Comparison of ENCODE assay signal across 8 cellular contexts in the genomic region with DNA sequence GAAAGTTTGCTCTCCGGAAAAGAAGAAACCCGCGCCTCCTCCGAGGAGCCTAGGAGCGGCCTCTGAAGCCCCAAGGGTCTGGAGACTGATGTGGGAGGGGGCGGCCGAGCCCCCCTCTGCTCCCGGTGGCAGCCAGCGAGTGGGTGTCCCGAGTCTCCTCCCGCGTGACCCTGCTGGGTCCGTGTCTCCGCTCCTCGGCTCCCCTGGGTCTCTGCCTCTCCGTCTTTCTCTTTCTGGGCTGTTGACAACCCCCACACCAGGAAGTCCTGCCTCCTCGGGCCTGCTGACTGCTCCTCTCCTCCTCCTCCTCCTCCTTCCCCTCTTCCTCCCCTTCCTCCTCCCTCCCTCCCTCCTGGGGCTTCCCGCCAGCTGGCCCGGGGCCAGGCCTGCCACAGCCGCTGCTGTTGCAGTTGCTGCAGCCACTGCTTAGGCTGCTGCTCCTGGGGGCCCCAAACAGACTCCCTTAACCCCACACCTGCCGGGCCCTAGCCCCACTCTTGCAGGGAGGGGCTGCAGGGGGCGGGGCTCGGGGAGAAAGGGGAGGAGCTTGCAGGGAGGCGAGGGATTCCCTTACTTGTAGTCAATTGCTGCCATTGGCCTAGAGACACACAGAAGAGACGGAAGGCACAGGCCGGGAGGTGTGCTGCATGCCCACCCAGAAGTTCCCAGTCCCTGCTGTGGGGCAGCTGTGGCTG. TPM values are rescaled to one million over a fixed set of nuclear protein-coding genes. Genes with fewer than 3 reads are reported as not detected.
A peak's percentile ranks its signal among the peaks of the same experiment; 100 is the strongest.
DNase-seq lines count a peak whose midpoint lies in the region; ATAC-seq and TF ChIP-seq lines count a peak whose summit lies in the region.

Gene TSC22D4 (minus strand): TSS at position 249 of the 695 bp plus-strand sequence. CDS start 1,176 bp downstream, outside the sequence.

- peak within 1 kb of the TSS; percentile 76 for H2AFZ ChIP-seq in GM23338

- no peaks in the 10 kb centered on the region for H3K36me3 ChIP-seq in GM23338 (ENCODE audit: insufficient read depth)

- H3K4me3 Mint-ChIP-seq in GM23338: peak within 1 kb of the TSS; percentile 94
- H3K4me3 Mint-ChIP-seq in natural killer cell treated with Interleukin-12 subunit alpha and Interleukin-12 subunit beta and Interleukin-15 and Interleukin-18, amount 100 ng/mL, for 72 hours: peak within 1 kb of the TSS; percentile 100

- H3K79me2 ChIP-seq in GM23338 (replicated peaks; ENCODE audit: insufficient read depth): no peaks in the 10 kb centered on the region; the same call in 1 of the 2 replicates

- H4K20me1 ChIP-seq in GM23338 (replicated peaks; ENCODE audit: insufficient read depth): no peaks in the 10 kb centered on the region; the same call in 1 of the 2 replicates

- peak; percentile 74 for DNase-seq in DMS79 treated with DMSO at 0.1 percent for 48 hours (lab: John Stamatoyannopoulos, UW)
- peak; percentile 93 for DNase-seq in GM23338 (ENCODE audit: low spot score)
- DNase-seq in M059J (ENCODE audit: low read depth): peak; percentile 92
- peak; percentile 88 for DNase-seq in SHP77 treated with DMSO at 0.1 percent for 48 hours (lab: John Stamatoyannopoulos, UW)
- DNase-seq in activated effector memory CD4-positive, alpha-beta T cell treated with Interleukin-2 at 50 U/mL for 16 hours: peak; percentile 91
- DNase-seq in fibroblast of pulmonary artery (ENCODE audit: low read depth): peak; percentile 96
- DNase-seq in natural killer cell treated with Interleukin-12 subunit alpha and Interleukin-12 subunit beta and Interleukin-15 and Interleukin-18, amount 100 ng/mL, for 72 hours (ENCODE audit: low spot score): peak; percentile 95
- DNase-seq in stimulated activated naive CD4-positive, alpha-beta T cell (lab: John Stamatoyannopoulos, UW): peak; percentile 87 to 95 (median 93)

- H3K27ac ChIP-seq in GM23338 (ENCODE audit: low read depth): no peak within 1 kb of the TSS

- peaks cover 28% of the 10 kb centered on the region for H3K4me1 Mint-ChIP-seq in GM23338
- H3K4me1 Mint-ChIP-seq in natural killer cell treated with Interleukin-12 subunit alpha and Interleukin-12 subunit beta and Interleukin-15 and Interleukin-18, amount 100 ng/mL, for 72 hours (ENCODE audit: low read depth in 2 of 2): peaks cover 25 to 35% of the 10 kb centered on the region in 2 donors

- H3K27ac Mint-ChIP-seq in GM23338: peak within 1 kb of the TSS; percentile 92
- peak within 1 kb of the TSS; percentile 71 to 92 for H3K27ac Mint-ChIP-seq in natural killer cell treated with Interleukin-12 subunit alpha and Interleukin-12 subunit beta and Interleukin-15 and Interleukin-18, amount 100 ng/mL, for 72 hours

- no peaks in the 10 kb centered on the region for H3K9me2 ChIP-seq in GM23338 (ENCODE audit: insufficient read depth)

- H3K36me3 Mint-ChIP-seq in GM23338 (ENCODE audit: low read depth): no peaks in the 10 kb centered on the region; the same call in 2 of the 3 replicates
- peaks cover 13% of the 10 kb centered on the region for H3K36me3 Mint-ChIP-seq in natural killer cell treated with Interleukin-12 subunit alpha and Interleukin-12 subunit beta and Interleukin-15 and Interleukin-18, amount 100 ng/mL, for 72 hours

- peaks cover 20% of the 10 kb centered on the region for H3K4me1 ChIP-seq in GM23338 (ENCODE audit: insufficient read depth)

- ATAC-seq in GM23338: peak; percentile 67
- ATAC-seq in natural killer cell treated with Interleukin-12 subunit alpha and Interleukin-12 subunit beta and Interleukin-15 and Interleukin-18, amount 100 ng/mL, for 72 hours: peak; percentile 88 to 93

- TF ChIP-seq CTCF in GM23338 (conservative IDR thresholded peaks at IDR 0.05; ENCODE audit: low read depth in 2 of 2): no peak
- TF ChIP-seq CTCF in fibroblast of pulmonary artery (IDR thresholded peaks at IDR 0.05; ENCODE audit: low read length, missing control alignments): no peak

- peaks cover 13% of the 10 kb centered on the region for H3K27me3 Mint-ChIP-seq in GM23338 (ENCODE audit: insufficient read depth, low read depth, poor library complexity)
- H3K27me3 Mint-ChIP-seq in natural killer cell treated with Interleukin-12 subunit alpha and Interleukin-12 subunit beta and Interleukin-15 and Interleukin-18, amount 100 ng/mL, for 72 hours: no peaks in the 10 kb centered on the region

- peaks cover 2% of the 10 kb centered on the region; the same call in 1 of the 2 replicates for H3F3A ChIP-seq in GM23338 (replicated peaks; ENCODE audit: low read depth)

- H3K4me3 ChIP-seq in GM23338 (peak within 1 kb of the TSS; percentile 90), fibroblast of pulmonary artery (replicated peaks; ENCODE audit: low read depth, low read length) (peak within 1 kb of the TSS; percentile 93)

- no peaks in the 10 kb centered on the region for H3K27me3 ChIP-seq in GM23338 (ENCODE audit: insufficient read depth)

- H3K4me2 ChIP-seq in GM23338: peak within 1 kb of the TSS; percentile 93

- H3K9me3 Mint-ChIP-seq in GM23338: no peaks in the 10 kb centered on the region; the same call in 1 of the 3 replicates
- H3K9me3 Mint-ChIP-seq in natural killer cell treated with Interleukin-12 subunit alpha and Interleukin-12 subunit beta and Interleukin-15 and Interleukin-18, amount 100 ng/mL, for 72 hours: no peaks in the 10 kb centered on the region

TF ChIP-seq in GM23338, 12 proteins besides CTCF, POLR2A, EP300 and RAD21:
- TF ChIP-seq POLR2AphosphoS5 (IDR thresholded peaks at IDR 0.05; ENCODE audit: low read depth) (peak; percentile 64), ETS1 (IDR thresholded peaks at IDR 0.05) (0 out of 2 replicates have a peak, but pooled peaks have one; percentile 5), CREB1 (CRISPR knock-in tag; IDR thresholded peaks at IDR 0.05; ENCODE audit: low read depth) (0 out of 2 replicates have a peak, but pooled peaks have one; percentile 12)
- TF ChIP-seq, protein P1, sequence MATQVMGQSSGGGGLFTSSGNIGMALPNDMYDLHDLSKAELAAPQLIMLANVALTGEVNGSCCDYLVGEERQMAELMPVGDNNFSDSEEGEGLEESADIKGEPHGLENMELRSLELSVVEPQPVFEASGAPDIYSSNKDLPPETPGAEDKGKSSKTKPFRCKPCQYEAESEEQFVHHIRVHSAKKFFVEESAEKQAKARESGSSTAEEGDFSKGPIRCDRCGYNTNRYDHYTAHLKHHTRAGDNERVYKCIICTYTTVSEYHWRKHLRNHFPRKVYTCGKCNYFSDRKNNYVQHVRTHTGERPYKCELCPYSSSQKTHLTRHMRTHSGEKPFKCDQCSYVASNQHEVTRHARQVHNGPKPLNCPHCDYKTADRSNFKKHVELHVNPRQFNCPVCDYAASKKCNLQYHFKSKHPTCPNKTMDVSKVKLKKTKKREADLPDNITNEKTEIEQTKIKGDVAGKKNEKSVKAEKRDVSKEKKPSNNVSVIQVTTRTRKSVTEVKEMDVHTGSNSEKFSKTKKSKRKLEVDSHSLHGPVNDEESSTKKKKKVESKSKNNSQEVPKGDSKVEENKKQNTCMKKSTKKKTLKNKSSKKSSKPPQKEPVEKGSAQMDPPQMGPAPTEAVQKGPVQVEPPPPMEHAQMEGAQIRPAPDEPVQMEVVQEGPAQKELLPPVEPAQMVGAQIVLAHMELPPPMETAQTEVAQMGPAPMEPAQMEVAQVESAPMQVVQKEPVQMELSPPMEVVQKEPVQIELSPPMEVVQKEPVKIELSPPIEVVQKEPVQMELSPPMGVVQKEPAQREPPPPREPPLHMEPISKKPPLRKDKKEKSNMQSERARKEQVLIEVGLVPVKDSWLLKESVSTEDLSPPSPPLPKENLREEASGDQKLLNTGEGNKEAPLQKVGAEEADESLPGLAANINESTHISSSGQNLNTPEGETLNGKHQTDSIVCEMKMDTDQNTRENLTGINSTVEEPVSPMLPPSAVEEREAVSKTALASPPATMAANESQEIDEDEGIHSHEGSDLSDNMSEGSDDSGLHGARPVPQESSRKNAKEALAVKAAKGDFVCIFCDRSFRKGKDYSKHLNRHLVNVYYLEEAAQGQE (IDR thresholded peaks at IDR 0.05; ENCODE audit: unreplicated experiment): no peak

RNA-seq across cellular contexts. Expression of gene TSC22D4, which starts in this region (rescaled TPM):
- 22.6 and 24.9 TPM in 2 replicates for total RNA-seq in GM23338 (2014; rRNA removed; shearing (Covaris generic))
- 14.6 and 16.4 TPM in 2 replicates for polyA plus RNA-seq in GM23338 (2016; fragmentation: Nextera tagmentation; extraction: Ambion mirVana)
- total RNA-seq in M059J (2014; rRNA removed; shearing (Covaris generic)): 28.1 and 43.6 TPM in 2 replicates
- total RNA-seq in natural killer cell treated with Interleukin-12 subunit alpha and Interleukin-12 subunit beta and Interleukin-15 and Interleukin-18, amount 100 ng/mL, for 72 hours: 100 to 1,000 TPM; 129 to 134 TPM
